ENCODE assay signal across 8 cellular contexts in the genomic region with DNA sequence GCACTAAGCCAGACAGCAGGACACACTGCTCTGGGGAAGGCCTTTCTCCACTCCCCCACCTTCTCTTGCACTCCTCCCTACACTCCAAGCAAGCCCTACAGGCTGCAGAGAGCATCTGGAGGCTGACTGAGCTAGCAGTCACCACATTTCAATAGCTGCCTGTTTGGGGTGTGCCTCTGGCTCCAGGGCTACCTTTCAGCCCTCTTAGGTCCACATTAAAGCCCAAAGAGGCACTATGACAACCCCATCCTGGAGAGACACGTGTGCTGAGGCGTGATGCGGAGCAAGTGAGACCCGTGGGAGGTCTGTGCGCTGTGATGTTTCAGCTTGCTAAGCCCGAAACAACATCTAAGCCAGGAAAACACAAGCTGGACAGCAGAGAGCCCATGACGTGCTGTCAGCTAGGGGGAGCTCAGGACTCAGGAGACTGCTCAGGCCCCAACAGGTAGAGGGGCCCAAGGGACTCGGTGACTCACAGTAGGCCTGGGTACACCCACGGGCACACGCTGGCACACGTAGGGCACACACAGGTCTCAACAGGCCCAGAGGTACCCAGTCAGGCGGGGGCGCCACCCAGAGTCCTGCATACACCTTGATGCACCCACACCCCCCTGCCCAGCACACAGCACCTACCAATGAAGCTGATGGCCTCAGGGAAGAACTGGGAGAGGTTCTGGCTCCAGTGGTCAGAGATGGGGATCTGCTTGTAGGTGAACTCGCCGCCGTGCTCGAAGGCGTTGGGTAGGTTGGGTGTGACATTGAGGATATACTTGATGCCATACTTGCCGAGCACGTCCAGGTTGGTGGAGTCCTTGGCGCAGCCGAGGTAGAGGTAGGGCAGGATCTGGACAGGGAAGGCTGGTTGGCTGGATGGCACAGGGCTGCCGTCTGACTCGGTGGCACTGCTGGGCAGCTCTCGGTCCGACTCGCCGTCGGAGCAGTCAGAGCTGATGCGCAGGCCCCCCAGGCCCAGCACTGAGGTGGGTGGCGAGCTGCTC. TPM values are rescaled to one million over a fixed set of nuclear protein-coding genes. Genes with fewer than 3 reads are reported as not detected.
DNase-seq lines count a peak whose midpoint lies in the region; FAIRE-seq and TF ChIP-seq lines count a peak whose summit lies in the region.

No MANE protein-coding gene starts in this region.

- intact Hi-C loops in stomach (cut with DNase I; ENCODE audit: low total_unique reads) = no loop called here

- H3K36me3 ChIP-seq in mucosa of stomach (ENCODE audit: control insufficient read depth, insufficient read depth, low read length) (peaks cover 8% of the 10 kb centered on the region), stomach (peaks cover 27 to 51% (median 41%) of the 10 kb centered on the region in 4 donors)

- no peak for DNase-seq in GM12891 (ENCODE audit: insufficient read length, low spot score)
- DNase-seq in T-helper 9 cell = peak; percentile 21
- no peak for DNase-seq in chondrocyte (ENCODE audit: low spot score)
- no peak for DNase-seq in stomach
- DNase-seq in GM19240 (ENCODE audit: insufficient read length, low spot score) = no peak
- no peak for DNase-seq in NCI-H1436 (lab: John Stamatoyannopoulos, UW)
- DNase-seq in NCI-H128 (lab: John Stamatoyannopoulos, UW; ENCODE audit: unreplicated experiment) = no peak

- peak; percentile 19 for TF ChIP-seq CTCF in chondrocyte (IDR thresholded peaks at IDR 0.05)
- peak in 2 of 7 experiments; percentile 7 to 9 for TF ChIP-seq CTCF in stomach (IDR thresholded peaks at IDR 0.05)

- no peaks in the 10 kb centered on the region for H3K9me3 ChIP-seq in mucosa of stomach (ENCODE audit: control insufficient read depth, low read length)
- no peaks in the 10 kb centered on the region for H3K9me3 ChIP-seq in stomach

- H3K9me3 Mint-ChIP-seq in chondrocyte (ENCODE audit: low read depth) = no peaks in the 10 kb centered on the region

- no peak for TF ChIP-seq POLR2A in GM12891 (IDR thresholded peaks at IDR 0.05; ENCODE audit: low read depth, low read length)
- TF ChIP-seq POLR2A in stomach (IDR thresholded peaks at IDR 0.05) = no peak

- WGBS in stomach, 5 donors = 59 to 70% (median 67%) methylated on average over 20 to 31 of the region's 31 CpGs

- H3K27ac Mint-ChIP-seq in chondrocyte (ENCODE audit: unreplicated experiment) = peak overlapping the region; percentile 95

- peaks cover 19% of the 10 kb centered on the region for H3K36me3 Mint-ChIP-seq in chondrocyte (ENCODE audit: low read depth)

- no peak overlapping the region for H3K4me3 ChIP-seq in mucosa of stomach (ENCODE audit: low read length)
- peak overlapping the region; percentile 8 to 82 (median 70) for H3K4me3 ChIP-seq in stomach

- no peak for TF ChIP-seq EP300 in stomach (IDR thresholded peaks at IDR 0.05)

- peak overlapping the region; percentile 46 for H3K9ac ChIP-seq in mucosa of stomach (ENCODE audit: low read length)

- H3K4me1 ChIP-seq in mucosa of stomach (ENCODE audit: control insufficient read depth, insufficient read depth, low read length) = peaks cover 53% of the 10 kb centered on the region
- peaks cover 48 to 72% (median 70%) of the 10 kb centered on the region in 4 donors for H3K4me1 ChIP-seq in stomach

- H3K27me3 ChIP-seq in mucosa of stomach (ENCODE audit: control insufficient read depth, insufficient read depth, low read length) = no peaks in the 10 kb centered on the region
- H3K27me3 ChIP-seq in stomach = no peaks in the 10 kb centered on the region

- peaks cover 46% of the 10 kb centered on the region for H3K4me1 Mint-ChIP-seq in chondrocyte (ENCODE audit: low read depth)

- peak overlapping the region; percentile 38 to 94 (median 90) for H3K27ac ChIP-seq in stomach

- peak overlapping the region; percentile 84 for H3K4me3 Mint-ChIP-seq in chondrocyte (ENCODE audit: unreplicated experiment)

- FAIRE-seq in GM12891 (lab: Jason Lieb, UNC) = peak; percentile 82

- H3K27me3 Mint-ChIP-seq in chondrocyte (ENCODE audit: low read depth) = no peaks in the 10 kb centered on the region

TF ChIP-seq in GM12891, 5 proteins besides CTCF, POLR2A, EP300 and RAD21:
- TF ChIP-seq POLR2AphosphoS5 (IDR thresholded peaks at IDR 0.05; ENCODE audit: low read depth, low read length) (no peak), PAX5 (IDR thresholded peaks at IDR 0.05; ENCODE audit: insufficient read depth, low read length, severe bottlenecking) (no peak), SPI1 (IDR thresholded peaks at IDR 0.05; ENCODE audit: low read depth, low read length) (no peak), POU2F2 (IDR thresholded peaks at IDR 0.05; ENCODE audit: low read depth, low read length) (no peak), TAF1 (IDR thresholded peaks at IDR 0.05; ENCODE audit: low read depth, low read length) (no peak)

RNA-seq across cellular contexts. Expression of gene DUSP7, which starts 2.8 kb away (rescaled TPM):
- 4.1 TPM for polyA plus RNA-seq in GM12891 (2012; ENCODE audit: low read depth, missing spikeins)
- total RNA-seq in chondrocyte (32.5 to 33.6 TPM (median 33.3 TPM) in 3 replicates), stomach (10 to 100 TPM in 1 of 5 donors, 1 to 10 TPM in 3, under 1 TPM in 1; 0.58 to 23.7 (median 4.6) TPM)
- polyA plus RNA-seq in stomach = 10 to 100 TPM in 1 of 3 donors, 1 to 10 TPM in 2; 4.9 to 11.2 (median 5.1) TPM

RNA-seq across cellular contexts. Expression of gene RPL29, which starts 57.9 kb away (rescaled TPM):
- polyA plus RNA-seq in GM12891 (2012; ENCODE audit: low read depth, missing spikeins) = 3,375 TPM
- 610 to 772 TPM (median 621 TPM) in 3 replicates for total RNA-seq in chondrocyte
- 1,000 to 10,000 TPM in 1 of 5 donors, 100 to 1,000 TPM in 4; 144 to 1,657 (median 865) TPM for total RNA-seq in stomach
- polyA plus RNA-seq in stomach = 1,000 to 10,000 TPM; 2,501 to 3,071 (median 2,933) TPM
